Comparison of ENCODE assay signal across 2 cellular contexts in the genomic region with DNA sequence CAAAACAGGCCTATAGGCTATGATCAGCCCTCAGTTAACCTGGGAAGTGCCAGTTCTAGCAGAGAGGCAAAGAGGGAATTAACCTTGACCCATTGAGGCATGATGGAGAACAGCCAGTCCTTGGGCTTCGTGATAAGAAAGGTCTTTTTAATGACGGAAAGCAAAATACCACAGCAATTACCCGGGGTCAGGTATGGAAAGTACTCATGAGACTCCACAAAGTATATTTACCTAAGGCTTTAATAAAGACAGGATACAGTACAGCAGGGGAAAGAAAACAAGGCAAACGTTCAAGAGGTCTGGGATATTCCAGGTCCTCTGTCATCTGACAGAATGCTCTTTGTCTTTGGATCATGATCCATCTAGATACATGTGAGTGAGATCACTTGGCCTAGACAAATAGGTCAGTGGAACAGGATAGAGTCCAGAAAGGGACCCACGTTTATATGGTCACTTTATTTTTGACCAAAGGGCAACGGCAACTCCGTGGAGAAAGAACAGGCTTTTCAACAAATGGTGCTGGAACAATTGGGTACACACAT.
TF ChIP-seq lines count a peak whose summit lies in the region.

No MANE protein-coding gene starts in this region.

TF ChIP-seq in WTC11, 78 proteins besides CTCF, POLR2A, EP300 and RAD21 (continued from another document):
- TF ChIP-seq GABPB1 (CRISPR knock-in tag; IDR thresholded peaks at IDR 0.05): peak; percentile 51; the same call in 1 of the 2 replicates
- TF ChIP-seq ZNF263 (CRISPR knock-in tag; IDR thresholded peaks at IDR 0.05; ENCODE audit: low read depth): no peak
- TF ChIP-seq JUN (CRISPR knock-in tag; IDR thresholded peaks at IDR 0.05): no peak
- no peak for TF ChIP-seq KAT7 (CRISPR knock-in tag; IDR thresholded peaks at IDR 0.05; ENCODE audit: borderline replicate concordance)
- TF ChIP-seq, protein P1, sequence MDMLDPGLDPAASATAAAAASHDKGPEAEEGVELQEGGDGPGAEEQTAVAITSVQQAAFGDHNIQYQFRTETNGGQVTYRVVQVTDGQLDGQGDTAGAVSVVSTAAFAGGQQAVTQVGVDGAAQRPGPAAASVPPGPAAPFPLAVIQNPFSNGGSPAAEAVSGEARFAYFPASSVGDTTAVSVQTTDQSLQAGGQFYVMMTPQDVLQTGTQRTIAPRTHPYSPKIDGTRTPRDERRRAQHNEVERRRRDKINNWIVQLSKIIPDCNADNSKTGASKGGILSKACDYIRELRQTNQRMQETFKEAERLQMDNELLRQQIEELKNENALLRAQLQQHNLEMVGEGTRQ (CRISPR knock-in tag; IDR thresholded peaks at IDR 0.05): no peak

TF ChIP-seq in HepG2, 621 proteins besides CTCF, POLR2A, EP300 and RAD21 (continues in another document):
- TF ChIP-seq, protein P2, sequence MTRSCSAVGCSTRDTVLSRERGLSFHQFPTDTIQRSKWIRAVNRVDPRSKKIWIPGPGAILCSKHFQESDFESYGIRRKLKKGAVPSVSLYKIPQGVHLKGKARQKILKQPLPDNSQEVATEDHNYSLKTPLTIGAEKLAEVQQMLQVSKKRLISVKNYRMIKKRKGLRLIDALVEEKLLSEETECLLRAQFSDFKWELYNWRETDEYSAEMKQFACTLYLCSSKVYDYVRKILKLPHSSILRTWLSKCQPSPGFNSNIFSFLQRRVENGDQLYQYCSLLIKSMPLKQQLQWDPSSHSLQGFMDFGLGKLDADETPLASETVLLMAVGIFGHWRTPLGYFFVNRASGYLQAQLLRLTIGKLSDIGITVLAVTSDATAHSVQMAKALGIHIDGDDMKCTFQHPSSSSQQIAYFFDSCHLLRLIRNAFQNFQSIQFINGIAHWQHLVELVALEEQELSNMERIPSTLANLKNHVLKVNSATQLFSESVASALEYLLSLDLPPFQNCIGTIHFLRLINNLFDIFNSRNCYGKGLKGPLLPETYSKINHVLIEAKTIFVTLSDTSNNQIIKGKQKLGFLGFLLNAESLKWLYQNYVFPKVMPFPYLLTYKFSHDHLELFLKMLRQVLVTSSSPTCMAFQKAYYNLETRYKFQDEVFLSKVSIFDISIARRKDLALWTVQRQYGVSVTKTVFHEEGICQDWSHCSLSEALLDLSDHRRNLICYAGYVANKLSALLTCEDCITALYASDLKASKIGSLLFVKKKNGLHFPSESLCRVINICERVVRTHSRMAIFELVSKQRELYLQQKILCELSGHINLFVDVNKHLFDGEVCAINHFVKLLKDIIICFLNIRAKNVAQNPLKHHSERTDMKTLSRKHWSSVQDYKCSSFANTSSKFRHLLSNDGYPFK (CRISPR knock-in tag; IDR thresholded peaks at IDR 0.05; ENCODE audit: borderline replicate concordance): no peak
- TF ChIP-seq EED (CRISPR knock-in tag; IDR thresholded peaks at IDR 0.05) (no peak), NFYB (CRISPR knock-in tag; IDR thresholded peaks at IDR 0.05) (no peak), ZNF7 (CRISPR knock-in tag; IDR thresholded peaks at IDR 0.05) (no peak), ZFYVE20 (CRISPR knock-in tag; IDR thresholded peaks at IDR 0.05; ENCODE audit: borderline replicate concordance, low read depth) (no peak), ZNF879 (CRISPR knock-in tag; IDR thresholded peaks at IDR 0.05) (no peak), ZNF180 (CRISPR knock-in tag; IDR thresholded peaks at IDR 0.05; ENCODE audit: borderline replicate concordance, low read depth) (no peak), THYN1 (CRISPR knock-in tag; IDR thresholded peaks at IDR 0.05; ENCODE audit: borderline replicate concordance, low read depth) (no peak), ZFP41 (CRISPR knock-in tag; IDR thresholded peaks at IDR 0.05; ENCODE audit: borderline replicate concordance) (no peak), ELF3 (CRISPR knock-in tag; IDR thresholded peaks at IDR 0.05) (peak; percentile 69), ZBTB20 (CRISPR knock-in tag; IDR thresholded peaks at IDR 0.05; ENCODE audit: borderline replicate concordance, low read depth) (peak; percentile 67; the same call in 1 of the 2 replicates), MXD4 (CRISPR knock-in tag; IDR thresholded peaks at IDR 0.05) (0 out of 2 replicates have a peak, but pooled peaks have one; percentile 63), PHF21A (CRISPR knock-in tag; IDR thresholded peaks at IDR 0.05) (peak; percentile 95), MAFK (conservative IDR thresholded peaks at IDR 0.05 in 1 of 2, IDR thresholded peaks at IDR 0.05 in 1 of 2; ENCODE audit: low read length in 2 of 2) (no peak), ZNF678 (CRISPR knock-in tag; IDR thresholded peaks at IDR 0.05) (no peak), HNF4G (IDR thresholded peaks at IDR 0.05; ENCODE audit: borderline replicate concordance, low read depth, low read length) (peak; percentile 84), HNF4G (CRISPR knock-in tag; IDR thresholded peaks at IDR 0.05; ENCODE audit: borderline replicate concordance, low read depth) (peak; percentile 86; the same call in 1 of the 2 replicates), DPF2 (CRISPR knock-in tag; IDR thresholded peaks at IDR 0.05; ENCODE audit: borderline replicate concordance, low read depth) (peak; percentile 72; the same call in 1 of the 2 replicates), ZZZ3 (CRISPR knock-in tag; IDR thresholded peaks at IDR 0.05; ENCODE audit: borderline replicate concordance) (no peak), ZSCAN20 (CRISPR knock-in tag; IDR thresholded peaks at IDR 0.05; ENCODE audit: borderline replicate concordance) (peak; percentile 64; the same call in 1 of the 2 replicates), CBX5 (CRISPR knock-in tag; IDR thresholded peaks at IDR 0.05; ENCODE audit: borderline replicate concordance) (no peak), ZNF317 (CRISPR knock-in tag; IDR thresholded peaks at IDR 0.05) (peak; percentile 75; the same call in 1 of the 2 replicates), KDM5B (CRISPR knock-in tag; IDR thresholded peaks at IDR 0.05; ENCODE audit: borderline replicate concordance) (no peak), ZNF775 (CRISPR knock-in tag; IDR thresholded peaks at IDR 0.05; ENCODE audit: borderline replicate concordance) (no peak), ZNF841 (CRISPR knock-in tag; IDR thresholded peaks at IDR 0.05; ENCODE audit: borderline replicate concordance) (no peak), ZSCAN9 (CRISPR knock-in tag; IDR thresholded peaks at IDR 0.05; ENCODE audit: borderline replicate concordance) (peak; percentile 84; the same call in 1 of the 2 replicates)
- TF ChIP-seq, protein P3, sequence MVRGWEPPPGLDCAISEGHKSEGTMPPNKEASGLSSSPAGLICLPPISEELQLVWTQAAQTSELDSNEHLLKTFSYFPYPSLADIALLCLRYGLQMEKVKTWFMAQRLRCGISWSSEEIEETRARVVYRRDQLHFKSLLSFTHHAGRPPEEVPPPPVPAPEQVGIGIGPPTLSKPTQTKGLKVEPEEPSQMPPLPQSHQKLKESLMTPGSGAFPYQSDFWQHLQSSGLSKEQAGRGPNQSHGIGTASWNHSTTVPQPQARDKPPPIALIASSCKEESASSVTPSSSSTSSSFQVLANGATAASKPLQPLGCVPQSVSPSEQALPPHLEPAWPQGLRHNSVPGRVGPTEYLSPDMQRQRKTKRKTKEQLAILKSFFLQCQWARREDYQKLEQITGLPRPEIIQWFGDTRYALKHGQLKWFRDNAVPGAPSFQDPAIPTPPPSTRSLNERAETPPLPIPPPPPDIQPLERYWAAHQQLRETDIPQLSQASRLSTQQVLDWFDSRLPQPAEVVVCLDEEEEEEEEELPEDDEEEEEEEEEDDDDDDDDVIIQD (CRISPR knock-in tag; IDR thresholded peaks at IDR 0.05; ENCODE audit: low read depth): no peak
- TF ChIP-seq, protein P4, sequence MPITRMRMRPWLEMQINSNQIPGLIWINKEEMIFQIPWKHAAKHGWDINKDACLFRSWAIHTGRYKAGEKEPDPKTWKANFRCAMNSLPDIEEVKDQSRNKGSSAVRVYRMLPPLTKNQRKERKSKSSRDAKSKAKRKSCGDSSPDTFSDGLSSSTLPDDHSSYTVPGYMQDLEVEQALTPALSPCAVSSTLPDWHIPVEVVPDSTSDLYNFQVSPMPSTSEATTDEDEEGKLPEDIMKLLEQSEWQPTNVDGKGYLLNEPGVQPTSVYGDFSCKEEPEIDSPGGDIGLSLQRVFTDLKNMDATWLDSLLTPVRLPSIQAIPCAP (CRISPR knock-in tag; IDR thresholded peaks at IDR 0.05; ENCODE audit: low read depth): no peak
- TF ChIP-seq, protein P5, sequence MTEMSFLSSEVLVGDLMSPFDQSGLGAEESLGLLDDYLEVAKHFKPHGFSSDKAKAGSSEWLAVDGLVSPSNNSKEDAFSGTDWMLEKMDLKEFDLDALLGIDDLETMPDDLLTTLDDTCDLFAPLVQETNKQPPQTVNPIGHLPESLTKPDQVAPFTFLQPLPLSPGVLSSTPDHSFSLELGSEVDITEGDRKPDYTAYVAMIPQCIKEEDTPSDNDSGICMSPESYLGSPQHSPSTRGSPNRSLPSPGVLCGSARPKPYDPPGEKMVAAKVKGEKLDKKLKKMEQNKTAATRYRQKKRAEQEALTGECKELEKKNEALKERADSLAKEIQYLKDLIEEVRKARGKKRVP (CRISPR knock-in tag; IDR thresholded peaks at IDR 0.05): no peak; a peak in 1 of 4 replicates
- TF ChIP-seq, protein P6, sequence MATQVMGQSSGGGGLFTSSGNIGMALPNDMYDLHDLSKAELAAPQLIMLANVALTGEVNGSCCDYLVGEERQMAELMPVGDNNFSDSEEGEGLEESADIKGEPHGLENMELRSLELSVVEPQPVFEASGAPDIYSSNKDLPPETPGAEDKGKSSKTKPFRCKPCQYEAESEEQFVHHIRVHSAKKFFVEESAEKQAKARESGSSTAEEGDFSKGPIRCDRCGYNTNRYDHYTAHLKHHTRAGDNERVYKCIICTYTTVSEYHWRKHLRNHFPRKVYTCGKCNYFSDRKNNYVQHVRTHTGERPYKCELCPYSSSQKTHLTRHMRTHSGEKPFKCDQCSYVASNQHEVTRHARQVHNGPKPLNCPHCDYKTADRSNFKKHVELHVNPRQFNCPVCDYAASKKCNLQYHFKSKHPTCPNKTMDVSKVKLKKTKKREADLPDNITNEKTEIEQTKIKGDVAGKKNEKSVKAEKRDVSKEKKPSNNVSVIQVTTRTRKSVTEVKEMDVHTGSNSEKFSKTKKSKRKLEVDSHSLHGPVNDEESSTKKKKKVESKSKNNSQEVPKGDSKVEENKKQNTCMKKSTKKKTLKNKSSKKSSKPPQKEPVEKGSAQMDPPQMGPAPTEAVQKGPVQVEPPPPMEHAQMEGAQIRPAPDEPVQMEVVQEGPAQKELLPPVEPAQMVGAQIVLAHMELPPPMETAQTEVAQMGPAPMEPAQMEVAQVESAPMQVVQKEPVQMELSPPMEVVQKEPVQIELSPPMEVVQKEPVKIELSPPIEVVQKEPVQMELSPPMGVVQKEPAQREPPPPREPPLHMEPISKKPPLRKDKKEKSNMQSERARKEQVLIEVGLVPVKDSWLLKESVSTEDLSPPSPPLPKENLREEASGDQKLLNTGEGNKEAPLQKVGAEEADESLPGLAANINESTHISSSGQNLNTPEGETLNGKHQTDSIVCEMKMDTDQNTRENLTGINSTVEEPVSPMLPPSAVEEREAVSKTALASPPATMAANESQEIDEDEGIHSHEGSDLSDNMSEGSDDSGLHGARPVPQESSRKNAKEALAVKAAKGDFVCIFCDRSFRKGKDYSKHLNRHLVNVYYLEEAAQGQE (IDR thresholded peaks at IDR 0.05; ENCODE audit: borderline replicate concordance in 1 of 2, low read depth in 1 of 2, low read length in 2 of 2): peak in 1 of 2 experiments; percentile 41; a peak in 2 of 4 replicates
- TF ChIP-seq, protein P7, sequence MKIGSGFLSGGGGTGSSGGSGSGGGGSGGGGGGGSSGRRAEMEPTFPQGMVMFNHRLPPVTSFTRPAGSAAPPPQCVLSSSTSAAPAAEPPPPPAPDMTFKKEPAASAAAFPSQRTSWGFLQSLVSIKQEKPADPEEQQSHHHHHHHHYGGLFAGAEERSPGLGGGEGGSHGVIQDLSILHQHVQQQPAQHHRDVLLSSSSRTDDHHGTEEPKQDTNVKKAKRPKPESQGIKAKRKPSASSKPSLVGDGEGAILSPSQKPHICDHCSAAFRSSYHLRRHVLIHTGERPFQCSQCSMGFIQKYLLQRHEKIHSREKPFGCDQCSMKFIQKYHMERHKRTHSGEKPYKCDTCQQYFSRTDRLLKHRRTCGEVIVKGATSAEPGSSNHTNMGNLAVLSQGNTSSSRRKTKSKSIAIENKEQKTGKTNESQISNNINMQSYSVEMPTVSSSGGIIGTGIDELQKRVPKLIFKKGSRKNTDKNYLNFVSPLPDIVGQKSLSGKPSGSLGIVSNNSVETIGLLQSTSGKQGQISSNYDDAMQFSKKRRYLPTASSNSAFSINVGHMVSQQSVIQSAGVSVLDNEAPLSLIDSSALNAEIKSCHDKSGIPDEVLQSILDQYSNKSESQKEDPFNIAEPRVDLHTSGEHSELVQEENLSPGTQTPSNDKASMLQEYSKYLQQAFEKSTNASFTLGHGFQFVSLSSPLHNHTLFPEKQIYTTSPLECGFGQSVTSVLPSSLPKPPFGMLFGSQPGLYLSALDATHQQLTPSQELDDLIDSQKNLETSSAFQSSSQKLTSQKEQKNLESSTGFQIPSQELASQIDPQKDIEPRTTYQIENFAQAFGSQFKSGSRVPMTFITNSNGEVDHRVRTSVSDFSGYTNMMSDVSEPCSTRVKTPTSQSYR (CRISPR knock-in tag; IDR thresholded peaks at IDR 0.05; ENCODE audit: borderline replicate concordance): peak; percentile 27; the same call in 1 of the 2 replicates
- TF ChIP-seq, protein P8, sequence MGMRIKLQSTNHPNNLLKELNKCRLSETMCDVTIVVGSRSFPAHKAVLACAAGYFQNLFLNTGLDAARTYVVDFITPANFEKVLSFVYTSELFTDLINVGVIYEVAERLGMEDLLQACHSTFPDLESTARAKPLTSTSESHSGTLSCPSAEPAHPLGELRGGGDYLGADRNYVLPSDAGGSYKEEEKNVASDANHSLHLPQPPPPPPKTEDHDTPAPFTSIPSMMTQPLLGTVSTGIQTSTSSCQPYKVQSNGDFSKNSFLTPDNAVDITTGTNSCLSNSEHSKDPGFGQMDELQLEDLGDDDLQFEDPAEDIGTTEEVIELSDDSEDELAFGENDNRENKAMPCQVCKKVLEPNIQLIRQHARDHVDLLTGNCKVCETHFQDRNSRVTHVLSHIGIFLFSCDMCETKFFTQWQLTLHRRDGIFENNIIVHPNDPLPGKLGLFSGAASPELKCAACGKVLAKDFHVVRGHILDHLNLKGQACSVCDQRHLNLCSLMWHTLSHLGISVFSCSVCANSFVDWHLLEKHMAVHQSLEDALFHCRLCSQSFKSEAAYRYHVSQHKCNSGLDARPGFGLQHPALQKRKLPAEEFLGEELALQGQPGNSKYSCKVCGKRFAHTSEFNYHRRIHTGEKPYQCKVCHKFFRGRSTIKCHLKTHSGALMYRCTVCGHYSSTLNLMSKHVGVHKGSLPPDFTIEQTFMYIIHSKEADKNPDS (CRISPR knock-in tag; IDR thresholded peaks at IDR 0.05): peak; percentile 99
